Comparison of ENCODE assay signal across 14 cellular contexts in genomic region chr1:222896630-222897526, GRCh38.
DNase-seq lines count a peak whose midpoint lies in the region; ATAC-seq and TF ChIP-seq lines count a peak whose summit lies in the region.
"Had no signal": no experiment of that assay in that cellular context is flagged by ENCODE, and none has a peak within 500 bp of the region (broad histone marks: within the 10 kb centered on the region; RNA-seq: fewer than 3 reads in every experiment).

No MANE protein-coding gene starts in this region.

- CTCF ChIA-PET in activated naive CD4-positive, alpha-beta T cell treated with anti-CD3 and anti-CD28 coated beads for 36 hours (lab: Charles Lee): interaction anchor here (0.7 kb wide), 1 partner anchor 638 kb away, joined by 4 read pairs; no protein-coding TSS in a partner anchor

- no peaks in the 10 kb centered on the region for H3K9me3 Mint-ChIP-seq in activated naive CD4-positive, alpha-beta T cell treated with anti-CD3 and anti-CD28 coated beads for 36 hours
- peaks cover 5% of the 10 kb centered on the region for H3K9me3 Mint-ChIP-seq in stimulated activated memory B cell treated with anti-CD40 and anti-IgM and Interleukin-4, amounts not matched to agents 10 μg/mL and 1 μg/mL and 100 μg/mL, for 72 hours

- no peak for TF ChIP-seq CTCF in fibroblast of pulmonary artery (IDR thresholded peaks at IDR 0.05; ENCODE audit: low read length, missing control alignments)

- no peak for DNase-seq in activated naive CD4-positive, alpha-beta T cell treated with anti-CD3 and anti-CD28 coated beads for 36 hours
- DNase-seq in activated naive CD4-positive, alpha-beta T cell (lab: John Stamatoyannopoulos, UW): no peak
- peak; percentile 59 for DNase-seq in RPMI7951 (ENCODE audit: low read depth)
- peak; percentile 25 for DNase-seq in fibroblast of pulmonary artery (ENCODE audit: low read depth)
- no peak for DNase-seq in RKO (ENCODE audit: low spot score)
- no peak for DNase-seq in NCI-H1436 treated with DMSO at 0.1 percent for 48 hours (lab: John Stamatoyannopoulos, UW)
- DNase-seq: activated CD8-positive, alpha-beta memory T cell treated with anti-CD3 and anti-CD28 coated beads, Interleukin-2, amount 10 ng/mL, durations not matched to agents 7 days and 5 days; erythroblast; NCI-H146; occipital lobe; stimulated activated CD4-positive, alpha-beta T cell treated with anti-CD3 and anti-CD28 coated beads, Interleukin-4, amount 100 ng/mL, for 24 hours; T-helper 17 cell had no signal

- ATAC-seq in stimulated activated memory B cell treated with anti-CD40 and anti-IgM and Interleukin-4, amounts not matched to agents 10 μg/mL and 1 μg/mL and 100 μg/mL, for 72 hours: no peak
- ATAC-seq in GM19328 (IDR thresholded peaks at IDR 0.05; ENCODE audit: unreplicated experiment): no peak
- ATAC-seq: activated CD8-positive, alpha-beta memory T cell treated with anti-CD3 and anti-CD28 coated beads, Interleukin-2, amount 10 ng/mL, durations not matched to agents 7 days and 5 days; T-helper 17 cell had no signal

- H3K4me3 Mint-ChIP-seq in activated naive CD4-positive, alpha-beta T cell treated with anti-CD3 and anti-CD28 coated beads for 36 hours: peak overlapping the region; percentile 23
- no peak overlapping the region for H3K4me3 Mint-ChIP-seq in stimulated activated memory B cell treated with anti-CD40 and anti-IgM and Interleukin-4, amounts not matched to agents 10 μg/mL and 1 μg/mL and 100 μg/mL, for 72 hours
- H3K4me3 Mint-ChIP-seq: T-helper 17 cell had no signal

- H3K36me3 Mint-ChIP-seq in activated naive CD4-positive, alpha-beta T cell treated with anti-CD3 and anti-CD28 coated beads for 36 hours (ENCODE audit: low read depth): peaks cover 9% of the 10 kb centered on the region
- peaks cover 16% of the 10 kb centered on the region for H3K36me3 Mint-ChIP-seq in stimulated activated memory B cell treated with anti-CD40 and anti-IgM and Interleukin-4, amounts not matched to agents 10 μg/mL and 1 μg/mL and 100 μg/mL, for 72 hours

- intact Hi-C loops in activated naive CD4-positive, alpha-beta T cell treated with anti-CD3 and anti-CD28 coated beads for 36 hours (cut with micrococcal nuclease): loop anchor here (1.0 to 2.0 kb wide), 2 partner anchors 17 to 82 kb away; partner anchors contain the start of gene DISP1

- H3K4me3 ChIP-seq in fibroblast of pulmonary artery (replicated peaks; ENCODE audit: low read depth, low read length): peak overlapping the region; percentile 54

- no peaks in the 10 kb centered on the region for H3K27me3 Mint-ChIP-seq in activated naive CD4-positive, alpha-beta T cell treated with anti-CD3 and anti-CD28 coated beads for 36 hours (ENCODE audit: low read depth)
- H3K27me3 Mint-ChIP-seq in stimulated activated memory B cell treated with anti-CD40 and anti-IgM and Interleukin-4, amounts not matched to agents 10 μg/mL and 1 μg/mL and 100 μg/mL, for 72 hours: no peaks in the 10 kb centered on the region
- H3K27me3 Mint-ChIP-seq: activated CD8-positive, alpha-beta memory T cell treated with anti-CD3 and anti-CD28 coated beads, Interleukin-2, amount 10 ng/mL, durations not matched to agents 7 days and 5 days; T-helper 17 cell had no signal

- H3K27ac Mint-ChIP-seq in activated naive CD4-positive, alpha-beta T cell treated with anti-CD3 and anti-CD28 coated beads for 36 hours: peak overlapping the region; percentile 61
- peak overlapping the region; percentile 11 for H3K27ac Mint-ChIP-seq in stimulated activated memory B cell treated with anti-CD40 and anti-IgM and Interleukin-4, amounts not matched to agents 10 μg/mL and 1 μg/mL and 100 μg/mL, for 72 hours
- H3K27ac Mint-ChIP-seq: activated CD8-positive, alpha-beta memory T cell treated with anti-CD3 and anti-CD28 coated beads, Interleukin-2, amount 10 ng/mL, durations not matched to agents 7 days and 5 days had no signal

- peaks cover 23% of the 10 kb centered on the region for H3K4me1 Mint-ChIP-seq in activated naive CD4-positive, alpha-beta T cell treated with anti-CD3 and anti-CD28 coated beads for 36 hours (ENCODE audit: low read depth)
- H3K4me1 Mint-ChIP-seq in stimulated activated memory B cell treated with anti-CD40 and anti-IgM and Interleukin-4, amounts not matched to agents 10 μg/mL and 1 μg/mL and 100 μg/mL, for 72 hours: peaks cover 20% of the 10 kb centered on the region

Comparison
In these comparisons a context has a peak if more than half of its experiments do, and no peak if none do; other contexts are left out.
1. DNase-seq: peak in RPMI7951 (single experiment) and fibroblast of pulmonary artery (single experiment); none in activated naive CD4-positive, alpha-beta T cell treated with anti-CD3 and anti-CD28 coated beads for 36 hours (single experiment), activated naive CD4-positive, alpha-beta T cell (0 of 4), RKO (single experiment) and NCI-H1436 treated with DMSO at 0.1 percent for 48 hours (single experiment).